Comparison of ENCODE assay signal across 1 cellular context in genomic region chr13:31538067-31539042, GRCh38.
TF ChIP-seq lines count a peak whose summit lies in the region.

No MANE protein-coding gene starts in this region.

TF ChIP-seq in HCT116, 20 proteins besides CTCF, POLR2A, EP300 and RAD21 (continued from another document):
- TF ChIP-seq CBX3 (IDR thresholded peaks at IDR 0.05; ENCODE audit: low read depth): no peak
- no peak for TF ChIP-seq SIN3A (IDR thresholded peaks at IDR 0.05; ENCODE audit: low read depth)
- no peak for TF ChIP-seq ELF1 (IDR thresholded peaks at IDR 0.05; ENCODE audit: borderline replicate concordance, low read depth)
